In genomic region chr1:26543444-26543835, GRCh38 we compare ENCODE assay signal across 12 cellular contexts. TPM values are rescaled to one million over a fixed set of nuclear protein-coding genes. Genes with fewer than 3 reads are reported as not detected.
DNase-seq lines count a peak whose midpoint lies in the region; ATAC-seq and TF ChIP-seq lines count a peak whose summit lies in the region.
"Had no signal": no experiment of that assay in that cellular context is flagged by ENCODE, and none has a peak within 500 bp of the region (broad histone marks: within the 10 kb centered on the region; RNA-seq: fewer than 3 reads in every experiment).

No MANE protein-coding gene starts in this region.

- H3K36me3 ChIP-seq in left ventricle myocardium inferior = no peaks in the 10 kb centered on the region
- no peaks in the 10 kb centered on the region for H3K36me3 ChIP-seq in transverse colon
- H3K36me3 ChIP-seq in PC-3 (ENCODE audit: low read depth, low read length) = peaks cover 21% of the 10 kb centered on the region
- H3K36me3 ChIP-seq: uterus had no signal

- no peak overlapping the region for H3K4me2 ChIP-seq in PC-3 (ENCODE audit: low read length)

- H4K20me1 ChIP-seq in PC-3 (ENCODE audit: low read length) = peaks cover 1% of the 10 kb centered on the region; the same call in 1 of the 2 replicates

- no peaks in the 10 kb centered on the region for H3K9me2 ChIP-seq in PC-3 (replicated peaks; ENCODE audit: low read length)

- H3K36me3 Mint-ChIP-seq in activated naive CD4-positive, alpha-beta T cell treated with anti-CD3 and anti-CD28 coated beads, Interleukin-2, amount 50 U/mL, for 72 hours = peaks cover 33 to 48% of the 10 kb centered on the region in 2 donors

- peak overlapping the region; percentile 87 to 97 for H3K27ac Mint-ChIP-seq in activated naive CD4-positive, alpha-beta T cell treated with anti-CD3 and anti-CD28 coated beads, Interleukin-2, amount 50 U/mL, for 72 hours

- H3K9me3 ChIP-seq in left ventricle myocardium inferior (replicated peaks) (no peaks in the 10 kb centered on the region), mononuclear cell (ENCODE audit: low read depth, low read length) (no peaks in the 10 kb centered on the region), transverse colon (no peaks in the 10 kb centered on the region), PC-3 (ENCODE audit: low read length) (no peaks in the 10 kb centered on the region)
- H3K9me3 ChIP-seq: uterus had no signal

- no peaks in the 10 kb centered on the region for H3F3A ChIP-seq in PC-3 (ENCODE audit: low read length, unreplicated experiment)

- peaks cover 0 to 3% of the 10 kb centered on the region in 2 donors for H3K9me3 Mint-ChIP-seq in activated naive CD4-positive, alpha-beta T cell treated with anti-CD3 and anti-CD28 coated beads, Interleukin-2, amount 50 U/mL, for 72 hours

- intact Hi-C loops in left ventricle myocardium inferior (cut with micrococcal nuclease) = no loop called here
- intact Hi-C loops in Right ventricle myocardium superior (cut with DNase I) = no loop called here
- intact Hi-C loops in transverse colon (cut with DNase I; ENCODE audit: low total_unique reads) = no loop called here
- intact Hi-C loops in PC-3 (cut with micrococcal nuclease) = no loop called here

- H2AFZ ChIP-seq in PC-3 (ENCODE audit: low read length) = no peak overlapping the region

- POLR2A ChIA-PET in PC-3 (lab: Charles Lee; ENCODE audit: unreplicated experiment) = no interaction called here

- 69% methylated on average over 5 of the region's 5 CpGs; no CpG with 5 or more reads in 1 of the 2 donors for WGBS in transverse colon (ENCODE audit: low coverage in 1 of 2), 2 donors

- peaks cover 15% of the 10 kb centered on the region for H3K79me2 ChIP-seq in PC-3 (ENCODE audit: low read length)

- CTCF ChIA-PET in PC-3 (lab: Charles Lee) = no interaction called here

- no peaks in the 10 kb centered on the region for H3K27me3 ChIP-seq in left ventricle myocardium inferior (ENCODE audit: low read depth)
- no peaks in the 10 kb centered on the region for H3K27me3 ChIP-seq in mononuclear cell (ENCODE audit: insufficient read depth, low read length)
- no peaks in the 10 kb centered on the region for H3K27me3 ChIP-seq in transverse colon
- H3K27me3 ChIP-seq in PC-3 (ENCODE audit: low read length) = no peaks in the 10 kb centered on the region
- H3K27me3 ChIP-seq: uterus had no signal

- no peak for TF ChIP-seq CTCF in left ventricle myocardium inferior (IDR thresholded peaks at IDR 0.05; ENCODE audit: borderline replicate concordance)
- no peak for TF ChIP-seq CTCF in transverse colon (IDR thresholded peaks at IDR 0.05)
- TF ChIP-seq CTCF in GM10266 (IDR thresholded peaks at IDR 0.05; ENCODE audit: control insufficient read depth, insufficient read depth, low read depth, missing control alignments) = no peak
- TF ChIP-seq CTCF in PC-3 (conservative IDR thresholded peaks at IDR 0.05; ENCODE audit: low read depth, low read length) = no peak

- no peak for DNase-seq in left ventricle myocardium inferior
- DNase-seq in Right ventricle myocardium superior = no peak
- DNase-seq in activated naive CD4-positive, alpha-beta T cell treated with anti-CD3 and anti-CD28 coated beads, Interleukin-2, amount 50 U/mL, for 72 hours (ENCODE audit: low spot score in 2 of 2) = no peak
- DNase-seq in transverse colon = no peak
- no peak for DNase-seq in GM10266 (ENCODE audit: extremely low spot score)
- no peak for DNase-seq in PC-3
- no peak for DNase-seq in stimulated activated CD4-positive, alpha-beta T cell treated with anti-CD3 and anti-CD28 coated beads, Interleukin-1b, Interleukin-23, amount 100 ng/mL, for 48 hours
- DNase-seq: amniotic stem cell; occipital lobe; stimulated activated CD4-positive, alpha-beta T cell treated with anti-CD3 and anti-CD28 coated beads, Interleukin-4, amount 100 ng/mL, for 4 hours; uterus had no signal

- H3K27ac ChIP-seq in left ventricle myocardium inferior (replicated peaks) (peak overlapping the region; percentile 72), transverse colon (peak overlapping the region; percentile 61 to 85 (median 78)), PC-3 (ENCODE audit: low read length) (no peak overlapping the region)
- H3K27ac ChIP-seq: uterus had no signal

- peak overlapping the region; percentile 25 for H3K4me3 ChIP-seq in left ventricle myocardium inferior
- peak overlapping the region; percentile 42 for H3K4me3 ChIP-seq in mononuclear cell (ENCODE audit: low read length)
- peak overlapping the region in 1 of 4 donors; percentile 10 for H3K4me3 ChIP-seq in transverse colon
- no peak overlapping the region for H3K4me3 ChIP-seq in PC-3 (ENCODE audit: low read length)
- H3K4me3 ChIP-seq: uterus had no signal

- peaks cover 24% of the 10 kb centered on the region for H3K4me1 ChIP-seq in left ventricle myocardium inferior
- H3K4me1 ChIP-seq in mononuclear cell (ENCODE audit: insufficient read depth, low read length) = peaks cover 99% of the 10 kb centered on the region
- peaks cover 0 to 38% (median 5%) of the 10 kb centered on the region in 4 donors for H3K4me1 ChIP-seq in transverse colon
- H3K4me1 ChIP-seq in PC-3 (ENCODE audit: insufficient read depth, low read length) = peaks cover 2% of the 10 kb centered on the region
- H3K4me1 ChIP-seq: uterus had no signal

- TF ChIP-seq EP300 in transverse colon (IDR thresholded peaks at IDR 0.05; ENCODE audit: low read depth) = no peak

- no TSS peak for BruUV-seq in PC-3 (replicated peaks; lab: Mats Ljungman, UMichigan)

- no peak overlapping the region for H3K9ac ChIP-seq in PC-3 (ENCODE audit: low read length)

- no peak for TF ChIP-seq POLR2A in transverse colon (IDR thresholded peaks at IDR 0.05)

- ATAC-seq in Right ventricle myocardium superior (ENCODE audit: poor library complexity) (no peak), PC-3 (no peak)
- no peak for ATAC-seq in activated naive CD4-positive, alpha-beta T cell treated with anti-CD3 and anti-CD28 coated beads, Interleukin-2, amount 50 U/mL, for 72 hours

- in situ Hi-C loops in transverse colon (cut with MboI; ENCODE audit: low pct_ligation_motif_present in 1 of 4, low pct_unique_long_range_greater_than_20kb in 1 of 4, low sequenced_read_pairs in 3 of 4) = no loop called here

RNA-seq across cellular contexts. Expression of gene RPS6KA1, which starts 13.9 kb away (rescaled TPM):
- total RNA-seq in left ventricle myocardium inferior (4.9 TPM), Right ventricle myocardium superior (3.9 TPM), mononuclear cell (49.2 TPM), transverse colon (100 to 1,000 TPM; 153 to 202 (median 174) TPM), PC-3 (2014; rRNA removed) (98.2 and 111 TPM in 2 replicates)
- 100 to 1,000 TPM; 154 to 197 TPM for total RNA-seq in activated naive CD4-positive, alpha-beta T cell treated with anti-CD3 and anti-CD28 coated beads, Interleukin-2, amount 50 U/mL, for 72 hours
